Comparison of ENCODE assay signal across 1 cellular context in the genomic region with DNA sequence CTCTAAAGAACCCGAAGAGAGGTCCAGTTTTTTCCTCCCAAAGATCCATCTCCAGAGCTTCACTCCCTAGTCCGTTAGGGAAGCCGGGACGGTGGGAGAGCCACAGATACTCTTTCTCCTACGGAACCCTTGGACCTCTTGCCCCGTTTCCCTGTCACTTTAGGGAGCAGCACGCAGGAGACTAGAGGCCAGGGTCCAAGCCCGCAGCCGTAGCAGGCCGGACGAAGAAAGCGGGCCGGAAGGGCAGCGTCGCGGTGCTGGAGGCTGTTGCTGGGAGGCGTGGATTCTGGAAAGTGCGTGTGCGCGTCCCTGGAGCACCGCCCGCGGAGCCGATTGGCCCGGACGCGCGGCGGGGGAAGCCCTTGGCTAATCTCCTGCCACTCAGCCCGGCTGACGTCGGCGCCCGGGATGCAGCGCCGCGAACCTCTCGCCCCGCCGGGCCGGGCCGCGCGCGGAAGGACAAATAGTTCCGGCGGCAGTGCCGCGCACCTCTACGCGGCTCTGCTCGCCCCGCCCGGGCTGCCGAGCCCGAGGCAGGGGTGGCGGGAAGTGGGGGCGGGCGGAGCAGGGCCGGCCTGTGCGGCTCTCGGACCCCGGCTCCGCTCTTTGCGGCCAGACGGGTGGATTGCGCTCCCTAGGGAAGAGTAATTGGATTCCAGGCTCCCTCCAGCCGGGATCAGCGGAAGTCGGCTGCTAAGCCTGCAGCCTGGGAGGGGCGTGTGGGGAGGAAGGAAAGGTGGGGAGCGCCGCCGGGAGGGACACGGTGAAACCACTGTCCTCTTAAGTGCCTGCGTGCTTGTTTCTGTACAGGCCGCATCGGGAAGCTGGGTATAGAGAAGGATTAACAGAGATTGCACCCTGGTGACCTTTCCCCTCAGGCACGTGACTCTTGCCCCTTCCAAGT.
TF ChIP-seq lines count a peak whose summit lies in the region.

No MANE protein-coding gene starts in this region.

TF ChIP-seq in IMR-90, 13 proteins besides CTCF, POLR2A, EP300 and RAD21 (continued from another document):
- TF ChIP-seq, protein P1, sequence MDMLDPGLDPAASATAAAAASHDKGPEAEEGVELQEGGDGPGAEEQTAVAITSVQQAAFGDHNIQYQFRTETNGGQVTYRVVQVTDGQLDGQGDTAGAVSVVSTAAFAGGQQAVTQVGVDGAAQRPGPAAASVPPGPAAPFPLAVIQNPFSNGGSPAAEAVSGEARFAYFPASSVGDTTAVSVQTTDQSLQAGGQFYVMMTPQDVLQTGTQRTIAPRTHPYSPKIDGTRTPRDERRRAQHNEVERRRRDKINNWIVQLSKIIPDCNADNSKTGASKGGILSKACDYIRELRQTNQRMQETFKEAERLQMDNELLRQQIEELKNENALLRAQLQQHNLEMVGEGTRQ (IDR thresholded peaks at IDR 0.05; ENCODE audit: low read depth, low read length) = peak; percentile 71
- TF ChIP-seq CEBPB (IDR thresholded peaks at IDR 0.05; ENCODE audit: low read depth, low read length) (peak; percentile 32; the same call in 1 of the 2 replicates), BHLHE40 (IDR thresholded peaks at IDR 0.05; ENCODE audit: low read depth, low read length) (peak; percentile 83), FOS (IDR thresholded peaks at IDR 0.05; ENCODE audit: low read depth, low read length) (peak; percentile 7; the same call in 1 of the 2 replicates), MXI1 (IDR thresholded peaks at IDR 0.05; ENCODE audit: borderline replicate concordance, low read depth, low read length) (peak; percentile 45; the same call in 1 of the 2 replicates)
